ENCODE assay signal across 25 cellular contexts in genomic region chr12:57585156-57585555, GRCh38. TPM values are rescaled to one million over a fixed set of nuclear protein-coding genes. Genes with fewer than 3 reads are reported as not detected.
DNase-seq lines count a peak whose midpoint lies in the region; ATAC-seq and TF ChIP-seq lines count a peak whose summit lies in the region.
"Had no signal": no experiment of that assay in that cellular context is flagged by ENCODE, and none has a peak within 500 bp of the region (broad histone marks: within the 10 kb centered on the region; RNA-seq: fewer than 3 reads in every experiment).

No MANE protein-coding gene starts in this region.

- ATAC-seq in HG03442 (IDR thresholded peaks at IDR 0.05; ENCODE audit: unreplicated experiment) (no peak), foreskin keratinocyte (no peak)
- ATAC-seq: GM12878 had no signal

- H3K4me1 ChIP-seq in foreskin keratinocyte: no peaks in the 10 kb centered on the region
- H3K4me1 ChIP-seq: BE2C had no signal

- intact Hi-C loops in dorsolateral prefrontal cortex (cut with DNase I): loop anchor here (2.0 to 10.0 kb wide), 2 partner anchors 36 to 150 kb away; partner anchors contain the start of gene AGAP2 (in 1 of the 2)

- H3K27me3 ChIP-seq in dorsolateral prefrontal cortex (no peaks in the 10 kb centered on the region), foreskin keratinocyte (peaks cover 49% of the 10 kb centered on the region)
- H3K27me3 ChIP-seq: BE2C had no signal

- H3K4me3 ChIP-seq in dorsolateral prefrontal cortex: no peak overlapping the region
- H3K4me3 ChIP-seq: BLaER1, GM12878 had no signal

- no peak for DNase-seq in dorsolateral prefrontal cortex
- no peak for DNase-seq in putamen (ENCODE audit: low spot score)
- DNase-seq in foreskin keratinocyte: no peak
- DNase-seq: 8988T; ACHN; BE2C; C1 segment of cervical spinal cord; CD4-positive, alpha-beta memory T cell; CD4-positive, CD25-positive, alpha-beta regulatory T cell; CD8-positive, alpha-beta memory T cell; COR-L47; DMS 273 treated with DMSO at 0.1 percent for 48 hours; DMS153; DMS53; DMS79; DND-41; EL; GDM1 had no signal

- no peak for TF ChIP-seq CTCF in dorsolateral prefrontal cortex (IDR thresholded peaks at IDR 0.05 in 54 of 56, conservative IDR thresholded peaks at IDR 0.05 in 2 of 56; ENCODE audit: low read depth in 1 of 56, partially characterized antibody in 56 of 56)
- TF ChIP-seq CTCF in foreskin keratinocyte (conservative IDR thresholded peaks at IDR 0.05): no peak

- peak overlapping the region; percentile 69 for H3K27ac ChIP-seq in angular gyrus (ENCODE audit: low read depth, low read length)
- peak overlapping the region in 33 of 59 donors; percentile 2 to 88 (median 61) for H3K27ac ChIP-seq in dorsolateral prefrontal cortex
- peak overlapping the region; percentile 13 for H3K27ac ChIP-seq in temporal lobe (ENCODE audit: low read depth, low read length)
- no peak overlapping the region for H3K27ac ChIP-seq in foreskin keratinocyte
- H3K27ac ChIP-seq: BLaER1 had no signal

RNA-seq across cellular contexts. Expression of gene PIP4K2C, which starts 5.8 kb away (rescaled TPM):
- total RNA-seq in dorsolateral prefrontal cortex (100 to 1,000 TPM in 2 of 120 experiments, 10 to 100 TPM in 118; 37.9 to 103 (median 73.9) TPM), temporal lobe (10.3 TPM), foreskin keratinocyte (48.4 and 57.8 TPM in 2 replicates)
- polyA plus RNA-seq in foreskin keratinocyte: 34.8 and 35.8 TPM in 2 replicates

RNA-seq across cellular contexts. Expression of gene DTX3, which starts 19.5 kb away (rescaled TPM):
- total RNA-seq in dorsolateral prefrontal cortex (100 to 1,000 TPM in 112 of 120 experiments, 10 to 100 TPM in 8; 85.9 to 178 (median 123) TPM), temporal lobe (47.7 TPM), foreskin keratinocyte (8.8 and 10.4 TPM in 2 replicates)
- 11.1 and 11.2 TPM in 2 replicates for polyA plus RNA-seq in foreskin keratinocyte

RNA-seq across cellular contexts. Expression of gene ARHGEF25, which starts 26.1 kb away (rescaled TPM):
- total RNA-seq in dorsolateral prefrontal cortex (100 to 1,000 TPM in 54 of 120 experiments, 10 to 100 TPM in 66; 29.1 to 145 (median 96.5) TPM), temporal lobe (23.1 TPM), foreskin keratinocyte (1.2 and 1.7 TPM in 2 replicates)
- 1.4 and 1.9 TPM in 2 replicates for polyA plus RNA-seq in foreskin keratinocyte
- polyA plus RNA-seq: CD14-positive monocyte; CD4-positive, alpha-beta memory T cell; CD4-positive, CD25-positive, alpha-beta regulatory T cell; CD8-positive, alpha-beta memory T cell had no signal

RNA-seq across cellular contexts. Expression of gene KIF5A, which starts 35.3 kb away (rescaled TPM):
- 1,000 to 10,000 TPM in 27 of 120 experiments, 100 to 1,000 TPM in 93; 272 to 2,157 (median 860) TPM for total RNA-seq in dorsolateral prefrontal cortex
- 79.9 TPM for total RNA-seq in temporal lobe
- 0.10 and 0.11 TPM in 2 replicates for total RNA-seq in foreskin keratinocyte
- 0.04 and 0.06 TPM in 2 replicates for polyA plus RNA-seq in foreskin keratinocyte
- total RNA-seq: G401 had no signal
- polyA plus RNA-seq: CD14-positive monocyte; CD4-positive, alpha-beta memory T cell had no signal

RNA-seq across cellular contexts. Expression of gene DCTN2, which starts 38.2 kb away (rescaled TPM):
- total RNA-seq in dorsolateral prefrontal cortex (100 to 1,000 TPM; 106 to 224 (median 181) TPM), temporal lobe (116 TPM), foreskin keratinocyte (112 and 118 TPM in 2 replicates)
- polyA plus RNA-seq in foreskin keratinocyte: 145 and 161 TPM in 2 replicates
